ENCODE assay signal across 8 cellular contexts in the genomic region with DNA sequence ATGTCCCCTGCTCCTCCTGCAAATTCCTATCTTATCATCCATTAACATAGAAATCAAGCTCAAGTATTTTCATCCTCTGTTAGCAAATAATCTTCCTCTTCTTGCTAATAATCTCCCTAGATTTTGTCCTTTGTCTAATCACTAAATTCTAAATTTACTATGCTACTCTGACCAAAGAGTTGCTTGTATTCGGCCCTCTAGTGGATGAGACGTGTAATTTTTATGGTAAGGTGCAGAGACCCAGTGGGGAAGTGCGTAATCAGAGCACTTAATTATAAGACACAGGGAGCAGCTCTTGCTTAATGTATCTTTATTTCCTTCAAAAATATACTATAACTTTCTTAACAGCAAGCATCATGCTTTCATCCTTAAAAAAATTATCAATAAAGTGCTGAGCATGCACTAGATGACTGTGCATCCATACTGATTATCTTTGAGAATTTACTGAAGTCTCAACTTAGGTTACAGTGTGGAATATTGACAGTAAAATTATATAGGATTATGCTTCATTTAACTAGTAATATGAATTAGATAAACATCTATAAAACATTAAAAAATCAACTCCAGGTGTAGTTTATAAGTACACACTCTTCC.
DNase-seq lines count a peak whose midpoint lies in the region; ATAC-seq and TF ChIP-seq lines count a peak whose summit lies in the region.

No MANE protein-coding gene starts in this region.

- H4K20me1 ChIP-seq in neural progenitor cell (ENCODE audit: low read depth): no peaks in the 10 kb centered on the region

- ATAC-seq in GM21447 (IDR thresholded peaks at IDR 0.05; ENCODE audit: unreplicated experiment): peak; percentile 91

- H3K4me2 ChIP-seq in neural progenitor cell: no peak overlapping the region

- H3K36me3 ChIP-seq in neural progenitor cell: no peaks in the 10 kb centered on the region

- TF ChIP-seq CTCF in HL-60 (IDR thresholded peaks at IDR 0.05; ENCODE audit: insufficient read depth, low read length): peak; percentile 22
- peak; percentile 81 for TF ChIP-seq CTCF in neural progenitor cell (IDR thresholded peaks at IDR 0.05)

- H3K4me3 ChIP-seq in HL-60 (replicated peaks; ENCODE audit: insufficient read depth, low read length) (no peak overlapping the region), neural progenitor cell (no peak overlapping the region)

- H3K27ac ChIP-seq in HL-60 (replicated peaks) (no peak overlapping the region), neural progenitor cell (no peak overlapping the region)

- peak; percentile 50 for DNase-seq in SIG-M5 treated with dmso at 0.1 percent for 504 hours (lab: John Stamatoyannopoulos, UW; ENCODE audit: unreplicated experiment)
- DNase-seq in SIG-M5 (lab: John Stamatoyannopoulos, UW): no peak
- peak; percentile 11 to 13 for DNase-seq in HL-60 (ENCODE audit: low read depth in 1 of 2, low spot score in 1 of 2)
- DNase-seq in SK-N-DZ (ENCODE audit: low spot score): peak; percentile 35
- DNase-seq in fibroblast of gingiva (ENCODE audit: low read depth): peak; percentile 40
- peak; percentile 53 for DNase-seq in neural progenitor cell (ENCODE audit: low spot score)
- DNase-seq in NCI-H774 (lab: John Stamatoyannopoulos, UW): no peak

- H3F3A ChIP-seq in neural progenitor cell (ENCODE audit: low read depth): no peaks in the 10 kb centered on the region

- no peaks in the 10 kb centered on the region for H3K27me3 Mint-ChIP-seq in neural progenitor cell (ENCODE audit: insufficient read depth, low read depth)

- H3K36me3 Mint-ChIP-seq in neural progenitor cell: no peaks in the 10 kb centered on the region

- H3K9me3 ChIP-seq in neural progenitor cell (ENCODE audit: low read depth): no peaks in the 10 kb centered on the region

- H3K4me1 Mint-ChIP-seq in neural progenitor cell: no peaks in the 10 kb centered on the region

- no peaks in the 10 kb centered on the region for H3K9me3 Mint-ChIP-seq in neural progenitor cell

- H3K27me3 ChIP-seq in HL-60 (ENCODE audit: insufficient read depth, poor library complexity, severe bottlenecking) (peaks cover 3% of the 10 kb centered on the region), neural progenitor cell (no peaks in the 10 kb centered on the region)

- H2AFZ ChIP-seq in neural progenitor cell (replicated peaks): no peak overlapping the region

- H3K4me3 Mint-ChIP-seq in neural progenitor cell: no peak overlapping the region

- no peaks in the 10 kb centered on the region for H3K79me2 ChIP-seq in neural progenitor cell (ENCODE audit: low read depth)

- no peak overlapping the region for H3K9ac ChIP-seq in neural progenitor cell

- no peaks in the 10 kb centered on the region for H3K4me1 ChIP-seq in neural progenitor cell

- no peak overlapping the region for H3K27ac Mint-ChIP-seq in neural progenitor cell

Comparison
In these comparisons a context has a peak if more than half of its experiments do, and no peak if none do; other contexts are left out.
1. DNase-seq: peak in SIG-M5 treated with dmso at 0.1 percent for 504 hours (single experiment), HL-60 (2 of 2), SK-N-DZ (single experiment), fibroblast of gingiva (single experiment) and neural progenitor cell (single experiment); none in SIG-M5 (single experiment) and NCI-H774 (single experiment).